In genomic region chr2:162022290-162022945, GRCh38 we compare ENCODE assay signal across 15 cellular contexts. TPM values are rescaled to one million over a fixed set of nuclear protein-coding genes. Genes with fewer than 3 reads are reported as not detected.
DNase-seq lines count a peak whose midpoint lies in the region; ATAC-seq, FAIRE-seq and TF ChIP-seq lines count a peak whose summit lies in the region.
"Had no signal": no experiment of that assay in that cellular context is flagged by ENCODE, and none has a peak within 500 bp of the region (broad histone marks: within the 10 kb centered on the region; RNA-seq: fewer than 3 reads in every experiment).

No MANE protein-coding gene starts in this region.

- H3K4me2 ChIP-seq in A549 = peak overlapping the region; percentile 55

- H3K36me3 Mint-ChIP-seq in activated T-helper 17 cell treated with anti-CD3 and anti-CD28 coated beads, Interleukin-2, amount 50 U/mL, for 72 hours (ENCODE audit: low read depth) = peaks cover 85% of the 10 kb centered on the region
- peaks cover 91% of the 10 kb centered on the region for H3K36me3 Mint-ChIP-seq in activated T-helper 2 cell treated with anti-CD3 and anti-CD28 coated beads, Interferon-gamma antibody, Interleukin-2, Interleukin-4, amounts not matched to agents 10 μg/mL and 5 μg/mL and 100 μg/mL, durations not matched to agents 14 hours and 24 hours and 36 hours (ENCODE audit: low read depth)

- no peak for TF ChIP-seq EP300 in A549 (IDR thresholded peaks at IDR 0.05)

- no peaks in the 10 kb centered on the region for H3K27me3 Mint-ChIP-seq in activated T-helper 17 cell treated with anti-CD3 and anti-CD28 coated beads, Interleukin-2, amount 50 U/mL, for 72 hours
- H3K27me3 Mint-ChIP-seq in activated T-helper 2 cell treated with anti-CD3 and anti-CD28 coated beads, Interferon-gamma antibody, Interleukin-2, Interleukin-4, amounts not matched to agents 10 μg/mL and 5 μg/mL and 100 μg/mL, durations not matched to agents 14 hours and 24 hours and 36 hours (ENCODE audit: low read depth) = no peaks in the 10 kb centered on the region

- in situ Hi-C loops in gastrocnemius medialis (cut with MboI; ENCODE audit: low sequenced_read_pairs in 4 of 4) = loop anchor here in 1 of 4 donors (25.0 kb wide), 1 partner anchor 290 kb away; the partner anchor contains the start of gene IFIH1

- H3K9me3 ChIP-seq in A549 = no peaks in the 10 kb centered on the region
- H3K9me3 ChIP-seq in right cardiac atrium (ENCODE audit: control insufficient read depth, low read length) = no peaks in the 10 kb centered on the region
- no peaks in the 10 kb centered on the region for H3K9me3 ChIP-seq in testis
- H3K9me3 ChIP-seq in gastrocnemius medialis = no peaks in the 10 kb centered on the region

- 13% methylated on average over 3 of the region's 3 CpGs for WGBS in A549 (ENCODE audit: missing lambda C conversion rate)
- 64% methylated on average over 3 of the region's 3 CpGs for WGBS in right cardiac atrium
- 86 to 90% methylated on average over 3 of the region's 3 CpGs for WGBS in testis, 2 donors

- no peak for TF ChIP-seq CTCF in A549 (IDR thresholded peaks at IDR 0.05)
- TF ChIP-seq CTCF in testis (IDR thresholded peaks at IDR 0.05) = no peak
- no peak for TF ChIP-seq CTCF in gastrocnemius medialis (IDR thresholded peaks at IDR 0.05 in 4 of 5, conservative IDR thresholded peaks at IDR 0.05 in 1 of 5)

- H3K4me1 ChIP-seq in A549 = peaks cover 19% of the 10 kb centered on the region
- H3K4me1 ChIP-seq in right cardiac atrium (ENCODE audit: control insufficient read depth, insufficient read depth, low read length) = no peaks in the 10 kb centered on the region
- no peaks in the 10 kb centered on the region for H3K4me1 ChIP-seq in testis
- peaks cover 0 to 14% of the 10 kb centered on the region in 2 donors for H3K4me1 ChIP-seq in gastrocnemius medialis

- intact Hi-C loops in right cardiac atrium (cut with DNase I) = no loop called here
- intact Hi-C loops in testis (cut with DNase I; ENCODE audit: low total_unique reads) = no loop called here
- intact Hi-C loops in activated T-helper 2 cell treated with anti-CD3 and anti-CD28 coated beads, Interferon-gamma antibody, Interleukin-2, Interleukin-4, amounts not matched to agents 10 μg/mL and 5 μg/mL and 100 μg/mL, durations not matched to agents 14 hours and 24 hours and 36 hours (cut with micrococcal nuclease) = no loop called here
- intact Hi-C loops in gastrocnemius medialis (cut with DNase I; ENCODE audit: low total_unique reads) = no loop called here

- no peak for FAIRE-seq in A549 (lab: Jason Lieb, UNC)

- no peak for DNase-seq in A549 (ENCODE audit: low read depth in 1 of 2, low spot score in 1 of 2)
- DNase-seq in EL = peak; percentile 53
- no peak for DNase-seq in right cardiac atrium
- no peak for DNase-seq in testis
- no peak for DNase-seq in activated T-helper 2 cell treated with anti-CD3 and anti-CD28 coated beads, Interferon-gamma antibody, Interleukin-2, Interleukin-4, amounts not matched to agents 10 μg/mL and 5 μg/mL and 100 μg/mL, durations not matched to agents 14 hours and 24 hours and 36 hours (ENCODE audit: low spot score)
- no peak for DNase-seq in gastrocnemius medialis
- no peak for DNase-seq in activated effector memory CD4-positive, alpha-beta T cell treated with anti-CD3 and anti-CD28 coated beads, Interleukin-2, amount 50 U/mL, for 16 hours
- DNase-seq: C1 segment of cervical spinal cord; MV-4-11; NCI-H510A treated with DMSO at 0.1 percent for 48 hours; SHP77; stimulated activated CD4-positive, alpha-beta T cell treated with anti-CD3 and anti-CD28 coated beads, Interleukin-4, amount 100 ng/mL, for 1 hour; stimulated activated naive CD4-positive, alpha-beta T cell treated with Interleukin-2 at 50 U/mL for 16 hours; WERI-Rb-1 had no signal

- H3K27ac Mint-ChIP-seq in activated T-helper 17 cell treated with anti-CD3 and anti-CD28 coated beads, Interleukin-2, amount 50 U/mL, for 72 hours = peak overlapping the region; percentile 44
- H3K27ac Mint-ChIP-seq in activated T-helper 2 cell treated with anti-CD3 and anti-CD28 coated beads, Interferon-gamma antibody, Interleukin-2, Interleukin-4, amounts not matched to agents 10 μg/mL and 5 μg/mL and 100 μg/mL, durations not matched to agents 14 hours and 24 hours and 36 hours = no peak overlapping the region

- H3K9me3 Mint-ChIP-seq in activated T-helper 17 cell treated with anti-CD3 and anti-CD28 coated beads, Interleukin-2, amount 50 U/mL, for 72 hours = no peaks in the 10 kb centered on the region
- H3K9me3 Mint-ChIP-seq in activated T-helper 2 cell treated with anti-CD3 and anti-CD28 coated beads, Interferon-gamma antibody, Interleukin-2, Interleukin-4, amounts not matched to agents 10 μg/mL and 5 μg/mL and 100 μg/mL, durations not matched to agents 14 hours and 24 hours and 36 hours = no peaks in the 10 kb centered on the region

- H3K4me1 Mint-ChIP-seq in activated T-helper 17 cell treated with anti-CD3 and anti-CD28 coated beads, Interleukin-2, amount 50 U/mL, for 72 hours = peaks cover 29% of the 10 kb centered on the region
- H3K4me1 Mint-ChIP-seq in activated T-helper 2 cell treated with anti-CD3 and anti-CD28 coated beads, Interferon-gamma antibody, Interleukin-2, Interleukin-4, amounts not matched to agents 10 μg/mL and 5 μg/mL and 100 μg/mL, durations not matched to agents 14 hours and 24 hours and 36 hours (ENCODE audit: low read depth) = peaks cover 47% of the 10 kb centered on the region

- CTCF ChIA-PET in A549 (lab: Yijun Ruan, JAX) = interaction anchor here (1.1 to 1.3 kb wide), 2 partner anchors 9 to 11 kb away, joined by 3 read pairs; no protein-coding TSS in a partner anchor

- H3K36me3 ChIP-seq in testis (ENCODE audit: low read depth, missing control alignments) = no peaks in the 10 kb centered on the region
- no peaks in the 10 kb centered on the region for H3K36me3 ChIP-seq in gastrocnemius medialis
- H3K36me3 ChIP-seq: WERI-Rb-1 had no signal

- no peak for TF ChIP-seq RAD21 in A549 (conservative IDR thresholded peaks at IDR 0.05 in 1 of 2, IDR thresholded peaks at IDR 0.05 in 1 of 2)

- no peak for TF ChIP-seq POLR2A in A549 (IDR thresholded peaks at IDR 0.05; ENCODE audit: low read length)
- TF ChIP-seq POLR2A in testis (IDR thresholded peaks at IDR 0.05) = no peak
- TF ChIP-seq POLR2A in gastrocnemius medialis (IDR thresholded peaks at IDR 0.05) = no peak

- H3K4me3 ChIP-seq in A549 (no peak overlapping the region), right cardiac atrium (ENCODE audit: low read length) (no peak overlapping the region), testis (no peak overlapping the region), gastrocnemius medialis (no peak overlapping the region)

- POLR2A ChIA-PET in A549 (lab: Yijun Ruan, JAX) = no interaction called here

- H3K27me3 ChIP-seq in right cardiac atrium (ENCODE audit: control insufficient read depth, insufficient read depth) = no peaks in the 10 kb centered on the region
- no peaks in the 10 kb centered on the region for H3K27me3 ChIP-seq in testis
- no peaks in the 10 kb centered on the region for H3K27me3 ChIP-seq in gastrocnemius medialis

- no peak overlapping the region for H3K4me3 Mint-ChIP-seq in activated T-helper 17 cell treated with anti-CD3 and anti-CD28 coated beads, Interleukin-2, amount 50 U/mL, for 72 hours
- no peak overlapping the region for H3K4me3 Mint-ChIP-seq in activated T-helper 2 cell treated with anti-CD3 and anti-CD28 coated beads, Interferon-gamma antibody, Interleukin-2, Interleukin-4, amounts not matched to agents 10 μg/mL and 5 μg/mL and 100 μg/mL, durations not matched to agents 14 hours and 24 hours and 36 hours (ENCODE audit: low read depth)

- ATAC-seq in A549 = peak; percentile 53 to 61; a peak in 3 of 6 replicates
- peak; percentile 61 for ATAC-seq in activated T-helper 17 cell treated with anti-CD3 and anti-CD28 coated beads, Interleukin-2, amount 50 U/mL, for 72 hours (replicated peaks)
- ATAC-seq in right cardiac atrium = peak; percentile 60 to 71
- no peak for ATAC-seq in gastrocnemius medialis

- H3K27ac ChIP-seq in A549 (no peak overlapping the region), right cardiac atrium (ENCODE audit: low read length) (no peak overlapping the region), testis (no peak overlapping the region), gastrocnemius medialis (no peak overlapping the region)
- H3K27ac ChIP-seq: WERI-Rb-1 had no signal

TF ChIP-seq in A549, 52 proteins besides CTCF, POLR2A, EP300 and RAD21 (continues in another document):
- no peak for TF ChIP-seq ZSCAN20 (CRISPR knock-in tag; IDR thresholded peaks at IDR 0.05)
- no peak for TF ChIP-seq MAFK (IDR thresholded peaks at IDR 0.05; ENCODE audit: partially characterized antibody)
- TF ChIP-seq SMC3 (IDR thresholded peaks at IDR 0.05) = no peak
- TF ChIP-seq PHF8 (IDR thresholded peaks at IDR 0.05; ENCODE audit: borderline replicate concordance, low read depth) = no peak
- no peak for TF ChIP-seq FOXS1 (CRISPR knock-in tag; IDR thresholded peaks at IDR 0.05)
- no peak for TF ChIP-seq HOXB5 (CRISPR knock-in tag; IDR thresholded peaks at IDR 0.05)
- TF ChIP-seq KDM5A (IDR thresholded peaks at IDR 0.05) = no peak
- no peak for TF ChIP-seq MAX (IDR thresholded peaks at IDR 0.05)
- TF ChIP-seq MAZ (IDR thresholded peaks at IDR 0.05; ENCODE audit: borderline replicate concordance, low read depth, low read length) = no peak

RNA-seq across cellular contexts. Expression of gene DPP4, which starts 51.6 kb away (rescaled TPM):
- polyA plus RNA-seq in A549 (2011; rRNA removed) (0.17 and 0.37 TPM in 2 replicates), A549 (2017; fragmentation: RNase III; extraction: RNeasy Plus Mini Kit Qiagen cat#74134 plus additional on column Dnase treatment) (0.21 to 0.31 TPM (median 0.27 TPM) in 3 replicates), right cardiac atrium (0.52 TPM), testis (ENCODE audit: insufficient read depth, low read depth, low replicate concordance) (6.3 TPM)
- polyA plus RNA-seq in A549 (2012; cell fraction: cytosol; rRNA removed) = 0.03 TPM in 2 replicates
- polyA plus RNA-seq in A549 (2012; cell fraction: nucleus; rRNA removed) = 0.09 and 0.11 TPM in 2 replicates
- polyA minus RNA-seq in A549 (2011; rRNA and poly(A)+ RNA removed) = 0.29 and 0.58 TPM in 2 replicates
- total RNA-seq in activated T-helper 17 cell treated with anti-CD3 and anti-CD28 coated beads, Interleukin-2, amount 50 U/mL, for 72 hours = 10 to 100 TPM; 34.6 to 97.7 TPM
- total RNA-seq in right cardiac atrium (under 1 TPM; 0.54 to 0.77 (median 0.59) TPM), testis (1 to 10 TPM; 1.2 to 1.7 TPM), gastrocnemius medialis (1 to 10 TPM; 2.2 to 7.9 (median 3.7) TPM)
- total RNA-seq in activated T-helper 2 cell treated with anti-CD3 and anti-CD28 coated beads, Interferon-gamma antibody, Interleukin-2, Interleukin-4, amounts not matched to agents 10 μg/mL and 5 μg/mL and 100 μg/mL, durations not matched to agents 14 hours and 24 hours and 36 hours = 65.8 and 67.0 TPM in 2 replicates

Comparison
In these comparisons a context has a peak if more than half of its experiments do, and no peak if none do; other contexts are left out.
1. ATAC-seq: peak in A549 (2 of 2), activated T-helper 17 cell treated with anti-CD3 and anti-CD28 coated beads, Interleukin-2, amount 50 U/mL, for 72 hours (single experiment) and right cardiac atrium (2 of 2); none in gastrocnemius medialis (0 of 2).